In the genomic region with DNA sequence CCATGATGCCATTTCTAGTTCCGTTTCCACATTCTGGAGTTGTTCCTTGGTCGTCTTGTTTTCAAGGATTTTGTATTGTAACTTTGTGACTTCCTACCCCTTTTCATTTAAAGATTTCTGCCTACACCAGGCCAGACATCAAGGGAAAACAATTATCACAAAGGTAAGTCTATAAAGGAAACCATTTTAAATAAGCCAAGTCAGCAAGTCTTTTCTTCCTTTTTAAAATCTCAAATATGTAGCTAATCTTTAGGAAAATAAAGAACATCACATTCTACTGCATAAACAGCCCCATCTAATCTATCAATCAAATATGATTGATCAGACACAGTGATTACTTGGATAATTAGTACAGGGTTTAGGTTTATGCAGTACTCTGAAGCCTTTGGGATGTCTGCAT, we compare ENCODE assay signal across 27 cellular contexts. TPM values are rescaled to one million over a fixed set of nuclear protein-coding genes. Genes with fewer than 3 reads are reported as not detected.
DNase-seq lines count a peak whose midpoint lies in the region; ATAC-seq, FAIRE-seq and TF ChIP-seq lines count a peak whose summit lies in the region.
"Had no signal": no experiment of that assay in that cellular context is flagged by ENCODE, and none has a peak within 500 bp of the region (broad histone marks: within the 10 kb centered on the region; RNA-seq: fewer than 3 reads in every experiment).

No MANE protein-coding gene starts in this region.

- H3K27ac ChIP-seq in HepG2 (ENCODE audit: extremely low read length, insufficient read depth, low read length) (no peak overlapping the region), right lobe of liver (no peak overlapping the region), Karpas-422 (ENCODE audit: low read length) (no peak overlapping the region), K562 (ENCODE audit: extremely low read depth, low read depth, low read length) (no peak overlapping the region), neural cell (ENCODE audit: low read length) (peak overlapping the region; percentile 82), psoas muscle (no peak overlapping the region), right cardiac atrium (ENCODE audit: low read length) (no peak overlapping the region), vagina (no peak overlapping the region)
- H3K27ac ChIP-seq: 22Rv1, BLaER1 had no signal

- no peak for TF ChIP-seq CTCF in HepG2 (CRISPR knock-in tag; IDR thresholded peaks at IDR 0.05)
- no peak for TF ChIP-seq CTCF in right lobe of liver (IDR thresholded peaks at IDR 0.05)
- TF ChIP-seq CTCF in K562 (IDR thresholded peaks at IDR 0.05 in 2 of 3, conservative IDR thresholded peaks at IDR 0.05 in 1 of 3; ENCODE audit: insufficient read depth in 2 of 3, low read depth in 1 of 3, low read length in 3 of 3) = no peak
- TF ChIP-seq CTCF in neural cell (IDR thresholded peaks at IDR 0.05; ENCODE audit: poor library complexity, severe bottlenecking) = no peak
- no peak for TF ChIP-seq CTCF in psoas muscle (IDR thresholded peaks at IDR 0.05)
- no peak for TF ChIP-seq CTCF in vagina (IDR thresholded peaks at IDR 0.05)

- TF ChIP-seq RAD21 in HepG2 (CRISPR knock-in tag; IDR thresholded peaks at IDR 0.05) = no peak
- TF ChIP-seq RAD21 in K562 (CRISPR knock-in tag; conservative IDR thresholded peaks at IDR 0.05 in 1 of 2, IDR thresholded peaks at IDR 0.05 in 1 of 2) = no peak
- TF ChIP-seq RAD21 in neural cell (conservative IDR thresholded peaks at IDR 0.05) = no peak

- intact Hi-C loops in HepG2 (cut with micrococcal nuclease; ENCODE audit: unreplicated experiment) (no loop called here), right lobe of liver (cut with DNase I) (no loop called here), K562 (cut with micrococcal nuclease) (no loop called here), psoas muscle (cut with DNase I) (no loop called here), right cardiac atrium (cut with DNase I) (loop anchor here in 1 of 4 donors (10.0 kb wide), 1 partner anchor 132 kb away; no protein-coding TSS in a partner anchor), vagina (cut with DNase I) (no loop called here)

- TF ChIP-seq POLR2A in HepG2 (IDR thresholded peaks at IDR 0.05; ENCODE audit: insufficient read depth in 1 of 2, low read depth in 2 of 2, low read length in 2 of 2) = no peak
- no peak for TF ChIP-seq POLR2A in right lobe of liver (IDR thresholded peaks at IDR 0.05)
- TF ChIP-seq POLR2A in K562 (conservative IDR thresholded peaks at IDR 0.05) = no peak
- TF ChIP-seq POLR2A in vagina (IDR thresholded peaks at IDR 0.05) = no peak

- FAIRE-seq in HepG2 (lab: Jason Lieb, UNC) (no peak), K562 (lab: Jason Lieb, UNC) (no peak)
- FAIRE-seq: GM12878, GM12892, GM18507 had no signal

- CTCF ChIA-PET in HepG2 (lab: Yijun Ruan, JAX; ENCODE audit: low intra/inter-chr PET ratio, low total read pairs) = no interaction called here
- CTCF ChIA-PET in K562 (lab: Yijun Ruan, JAX; ENCODE audit: low intra/inter-chr PET ratio) = no interaction called here

- ATAC-seq in HepG2 = no peak
- no peak for ATAC-seq in right lobe of liver
- ATAC-seq in K562 = no peak
- no peak for ATAC-seq in psoas muscle
- no peak for ATAC-seq in right cardiac atrium
- ATAC-seq: GM12878 had no signal

- H3K9me2 ChIP-seq in Karpas-422 (replicated peaks; ENCODE audit: insufficient read depth, low read length) (no peaks in the 10 kb centered on the region), neural cell (ENCODE audit: insufficient read depth, low read length) (no peaks in the 10 kb centered on the region)

- no peaks in the 10 kb centered on the region for H3K36me3 ChIP-seq in HepG2 (replicated peaks in 1 of 2; ENCODE audit: control insufficient read depth in 1 of 2, insufficient read depth in 2 of 2, low read length in 2 of 2)
- no peaks in the 10 kb centered on the region for H3K36me3 ChIP-seq in right lobe of liver
- no peaks in the 10 kb centered on the region for H3K36me3 ChIP-seq in Karpas-422 (ENCODE audit: insufficient read depth, low read length)
- H3K36me3 ChIP-seq in K562 (ENCODE audit: control insufficient read depth, insufficient read depth, low read length) = no peaks in the 10 kb centered on the region
- H3K36me3 ChIP-seq in neural cell (ENCODE audit: insufficient read depth, low read length) = no peaks in the 10 kb centered on the region
- H3K36me3 ChIP-seq in psoas muscle (ENCODE audit: insufficient read depth in 1 of 2, low read depth in 1 of 2) = no peaks in the 10 kb centered on the region
- no peaks in the 10 kb centered on the region for H3K36me3 ChIP-seq in vagina
- H3K36me3 ChIP-seq: BE2C, BLaER1 had no signal

- 18% methylated on average over 2 of the region's 2 CpGs for WGBS in HepG2 (ENCODE audit: low lambda C conversion rate)
- 81% methylated on average over 2 of the region's 2 CpGs for WGBS in right lobe of liver (ENCODE audit: insufficient coverage, low coverage, low lambda C conversion rate, missing lambda C conversion rate)
- WGBS in K562 (ENCODE audit: insufficient coverage, low coverage, missing lambda C conversion rate) = 0% methylated on average over 2 of the region's 2 CpGs
- WGBS in psoas muscle, 3 donors = 69 to 84% (median 80%) methylated on average over 2 of the region's 2 CpGs
- WGBS in right cardiac atrium = 79% methylated on average over 2 of the region's 2 CpGs

- no peak for DNase-seq in HepG2 (ENCODE audit: low spot score)
- DNase-seq in right lobe of liver = no peak
- DNase-seq in Karpas-422 = no peak
- DNase-seq in K562 (ENCODE audit: extremely low read depth in 1 of 4, low spot score in 3 of 4) = no peak
- no peak for DNase-seq in psoas muscle
- DNase-seq in right cardiac atrium = no peak
- DNase-seq in vagina (ENCODE audit: extremely low spot score in 2 of 2) = no peak
- DNase-seq: ACHN; BE2C; C1 segment of cervical spinal cord; CD4-positive, alpha-beta memory T cell; CD4-positive, CD25-positive, alpha-beta regulatory T cell; CD8-positive, alpha-beta memory T cell; COR-L47; DMS 273 treated with DMSO at 0.1 percent for 48 hours; DMS153; DMS53; DMS79; DND-41; EL; GDM1 had no signal

- no TSS peak for BruUV-seq in HepG2 (replicated peaks; lab: Mats Ljungman, UMichigan)
- BruUV-seq in K562 (replicated peaks; lab: Mats Ljungman, UMichigan) = no TSS peak

- POLR2A ChIA-PET in HepG2 (lab: Yijun Ruan, JAX) (interaction anchor here (1.6 kb wide), 2 partner anchors 33 to 36 kb away, joined by 3 to 4 read pairs; partner anchors contain the start of gene INSIG2), K562 (lab: Yijun Ruan, JAX) (interaction anchor here (1.2 kb wide), 1 partner anchor 25 kb away, joined by 3 read pairs; no protein-coding TSS in a partner anchor)

- H3K4me2 ChIP-seq in HepG2 (ENCODE audit: low read depth, low read length) = no peak overlapping the region
- H3K4me2 ChIP-seq in Karpas-422 (ENCODE audit: low read depth, low read length, poor library complexity, severe bottlenecking) = no peak overlapping the region
- H3K4me2 ChIP-seq in K562 (ENCODE audit: insufficient read depth, low read length) = no peak overlapping the region
- peak overlapping the region; percentile 6 for H3K4me2 ChIP-seq in neural cell (ENCODE audit: low read length)
- H3K4me2 ChIP-seq: BLaER1 had no signal

- H3K9ac ChIP-seq in HepG2 (ENCODE audit: insufficient read depth, low read depth, low read length) (no peak overlapping the region), Karpas-422 (ENCODE audit: low read length) (no peak overlapping the region), K562 (ENCODE audit: insufficient read depth in 1 of 2, low read depth in 2 of 2, low read length in 2 of 2) (no peak overlapping the region), neural cell (ENCODE audit: low read length) (peak overlapping the region; percentile 18)
- H3K9ac ChIP-seq: BLaER1 had no signal

- in situ Hi-C loops in HepG2 (cut with HindIII; ENCODE audit: extremely low pct_ligation_motif_present, low pct_unique_long_range_greater_than_20kb) (no loop called here), K562 (cut with MboI) (loop anchor here (10.0 kb wide), 1 partner anchor 152 kb away; no protein-coding TSS in a partner anchor)

- H3K9me3 ChIP-seq in HepG2 (ENCODE audit: low read length) (no peaks in the 10 kb centered on the region), right lobe of liver (no peaks in the 10 kb centered on the region), Karpas-422 (ENCODE audit: low read length) (no peaks in the 10 kb centered on the region), K562 (replicated peaks; ENCODE audit: control insufficient read depth, insufficient read depth, low read depth, low read length) (no peaks in the 10 kb centered on the region), neural cell (ENCODE audit: low read length) (no peaks in the 10 kb centered on the region), psoas muscle (no peaks in the 10 kb centered on the region), right cardiac atrium (ENCODE audit: control insufficient read depth, low read length) (no peaks in the 10 kb centered on the region), vagina (no peaks in the 10 kb centered on the region)
- H3K9me3 ChIP-seq: BE2C, BLaER1 had no signal

- no peak overlapping the region for H3K4me3 ChIP-seq in HepG2 (replicated peaks in 1 of 3; ENCODE audit: insufficient read depth in 1 of 3, low read depth in 2 of 3, low read length in 3 of 3)
- H3K4me3 ChIP-seq in right lobe of liver = no peak overlapping the region
- H3K4me3 ChIP-seq in Karpas-422 (ENCODE audit: low read length) = no peak overlapping the region
- no peak overlapping the region for H3K4me3 ChIP-seq in K562
- H3K4me3 ChIP-seq in neural cell (ENCODE audit: low read length) = no peak overlapping the region
- H3K4me3 ChIP-seq in psoas muscle = no peak overlapping the region
- H3K4me3 ChIP-seq in right cardiac atrium (ENCODE audit: low read length) = no peak overlapping the region
- H3K4me3 ChIP-seq in vagina = no peak overlapping the region
- H3K4me3 ChIP-seq: BLaER1, GM12878 had no signal

- H3K4me1 ChIP-seq in HepG2 (ENCODE audit: insufficient read depth, low read length) (peaks cover 11% of the 10 kb centered on the region; the same call in 1 of the 2 replicates), right lobe of liver (peaks cover 0 to 2% (median 0%) of the 10 kb centered on the region in 4 donors), Karpas-422 (ENCODE audit: low read length) (peaks cover 92% of the 10 kb centered on the region), K562 (replicated peaks in 1 of 2; ENCODE audit: control insufficient read depth in 2 of 2, insufficient read depth in 2 of 2, low read length in 2 of 2) (no peaks in the 10 kb centered on the region), psoas muscle (no peaks in the 10 kb centered on the region), right cardiac atrium (ENCODE audit: control insufficient read depth, insufficient read depth, low read length) (no peaks in the 10 kb centered on the region), vagina (peaks cover 5% of the 10 kb centered on the region)
- H3K4me1 ChIP-seq: BE2C had no signal

- H3K79me2 ChIP-seq in HepG2 (ENCODE audit: insufficient read depth, low read length) = no peaks in the 10 kb centered on the region
- no peaks in the 10 kb centered on the region for H3K79me2 ChIP-seq in Karpas-422 (ENCODE audit: low read length)
- H3K79me2 ChIP-seq in K562 (ENCODE audit: control insufficient read depth, insufficient read depth, low read length) = no peaks in the 10 kb centered on the region
- no peaks in the 10 kb centered on the region for H3K79me2 ChIP-seq in neural cell (replicated peaks; ENCODE audit: insufficient read depth, low read length)

- H3K9me1 ChIP-seq in K562 (ENCODE audit: control insufficient read depth, insufficient read depth, low read length) = no peaks in the 10 kb centered on the region

- H4K20me1 ChIP-seq in HepG2 (ENCODE audit: insufficient read depth, low read length) (no peaks in the 10 kb centered on the region), Karpas-422 (ENCODE audit: insufficient read depth, low read depth, low read length) (no peaks in the 10 kb centered on the region), K562 (replicated peaks; ENCODE audit: control insufficient read depth, insufficient read depth, low read length) (no peaks in the 10 kb centered on the region), neural cell (ENCODE audit: insufficient read depth) (no peaks in the 10 kb centered on the region)
- H4K20me1 ChIP-seq: BLaER1 had no signal

- no peak overlapping the region for H2AFZ ChIP-seq in HepG2 (ENCODE audit: low read length)
- 0 out of 2 replicates have a peak overlapping the region, but pooled peaks have one; percentile 44 for H2AFZ ChIP-seq in Karpas-422 (ENCODE audit: low read length)
- H2AFZ ChIP-seq in K562 (ENCODE audit: low read depth, low read length) = no peak overlapping the region
- no peak overlapping the region for H2AFZ ChIP-seq in neural cell (ENCODE audit: low read depth, low read length)

- no peaks in the 10 kb centered on the region for H3F3A ChIP-seq in neural cell (ENCODE audit: insufficient read depth, low read length, poor library complexity, severe bottlenecking)

- TF ChIP-seq EP300 in HepG2 (IDR thresholded peaks at IDR 0.05; ENCODE audit: low read depth in 2 of 2, low read length in 2 of 2) (no peak), HepG2 (CRISPR knock-in tag; IDR thresholded peaks at IDR 0.05; ENCODE audit: borderline replicate concordance) (no peak), K562 (IDR thresholded peaks at IDR 0.05; ENCODE audit: low read length) (no peak), neural cell (conservative IDR thresholded peaks at IDR 0.05; ENCODE audit: poor library complexity, severe bottlenecking) (no peak)

- peaks cover 0 to 25% of the 10 kb centered on the region in 2 experiments; a peak in 2 of 5 replicates for H3K27me3 ChIP-seq in HepG2 (ENCODE audit: control insufficient read depth in 1 of 2, insufficient read depth in 2 of 2, low read length in 2 of 2)
- no peaks in the 10 kb centered on the region for H3K27me3 ChIP-seq in right lobe of liver
- H3K27me3 ChIP-seq in Karpas-422 (ENCODE audit: low read length) = no peaks in the 10 kb centered on the region
- peaks cover 7 to 9% of the 10 kb centered on the region in 2 experiments; a peak in 4 of 5 replicates for H3K27me3 ChIP-seq in K562 (ENCODE audit: control insufficient read depth in 2 of 2, insufficient read depth in 2 of 2, low read length in 2 of 2)
- H3K27me3 ChIP-seq in neural cell (ENCODE audit: insufficient read depth, low read depth, low read length) = no peaks in the 10 kb centered on the region
- H3K27me3 ChIP-seq in psoas muscle (ENCODE audit: insufficient read depth in 3 of 3, low read length in 2 of 3) = peaks cover 0 to 18% (median 0%) of the 10 kb centered on the region in 3 donors
- peaks cover 2% of the 10 kb centered on the region for H3K27me3 ChIP-seq in right cardiac atrium (ENCODE audit: control insufficient read depth, insufficient read depth)
- H3K27me3 ChIP-seq in vagina = no peaks in the 10 kb centered on the region
- H3K27me3 ChIP-seq: BE2C, BLaER1 had no signal

RNA-seq across cellular contexts. Expression of gene INSIG2, which starts 35.8 kb away (rescaled TPM):
- total RNA-seq in HepG2 (2016; rRNA removed; fragmentation: Illumina TruSeq; extraction: Trizol) = 54.6 and 73.5 TPM in 2 replicates
- 42.1 and 49.7 TPM in 2 replicates for total RNA-seq in HepG2 (2016; cell fraction: cytosol; rRNA removed; fragmentation: Illumina TruSeq; extraction: Trizol; ENCODE audit: low read depth)
- 62.3 and 69.8 TPM in 2 replicates for total RNA-seq in HepG2 (2016; cell fraction: insoluble cytoplasmic fraction; rRNA removed; fragmentation: Illumina TruSeq; extraction: Trizol)
- 63.4 and 67.9 TPM in 2 replicates for total RNA-seq in HepG2 (2016; cell fraction: membrane; rRNA removed; fragmentation: Illumina TruSeq; extraction: Trizol)
- 85.3 and 102 TPM in 2 replicates for total RNA-seq in HepG2 (2016; cell fraction: nucleus; rRNA removed; fragmentation: Illumina TruSeq; extraction: Trizol)
- polyA plus RNA-seq in HepG2 (2011; rRNA removed) = 316 and 481 TPM in 2 replicates
- polyA plus RNA-seq in HepG2 (2011; cell fraction: cytosol; rRNA removed) = 173 and 253 TPM in 2 replicates
- polyA plus RNA-seq in HepG2 (2011; cell fraction: nucleus; rRNA removed) = 137 and 144 TPM in 2 replicates
- 326 and 528 TPM in 2 replicates for polyA plus RNA-seq in HepG2 (2012)
- polyA plus RNA-seq in HepG2 (2016; cell fraction: cytosol; fragmentation: Illumina TruSeq; extraction: Trizol; ENCODE audit: low read depth) = 54.6 and 62.8 TPM in 2 replicates
- 59.5 and 66.9 TPM in 2 replicates for polyA plus RNA-seq in HepG2 (2016; cell fraction: insoluble cytoplasmic fraction; fragmentation: Illumina TruSeq; extraction: Trizol; ENCODE audit: low read depth)
- polyA plus RNA-seq in HepG2 (2016; cell fraction: membrane; fragmentation: Illumina TruSeq; extraction: Trizol; ENCODE audit: low read depth) = 65.7 and 73.3 TPM in 2 replicates
- polyA plus RNA-seq in HepG2 (2016; cell fraction: nucleus; fragmentation: Illumina TruSeq; extraction: Trizol; ENCODE audit: insufficient read depth, low read depth) = 147 and 181 TPM in 2 replicates
- 1.5 and 94.5 TPM in 2 replicates for polyA minus RNA-seq in HepG2 (2011; rRNA and poly(A)+ RNA removed; ENCODE audit: low replicate concordance)
- polyA minus RNA-seq in HepG2 (2011; cell fraction: cytosol; rRNA and poly(A)+ RNA removed) = 66.4 and 81.9 TPM in 2 replicates
- 257 and 299 TPM in 2 replicates for polyA minus RNA-seq in HepG2 (2011; cell fraction: nucleus; rRNA and poly(A)+ RNA removed)
- 10 to 100 TPM; 13.0 to 53.9 (median 18.9) TPM for total RNA-seq in right lobe of liver
- 17.8 and 37.6 TPM in 2 replicates for total RNA-seq in Karpas-422 (2014; rRNA removed; shearing (Covaris generic); ENCODE audit: low replicate concordance)
- 7.7 and 29.7 TPM in 2 replicates for total RNA-seq in K562 (2011; cell fraction: chromatin; rRNA removed; ENCODE audit: low replicate concordance)
- 2.8 and 5.1 TPM in 2 replicates for total RNA-seq in K562 (2011; cell fraction: nucleolus; rRNA removed)
- total RNA-seq in K562 (2011; cell fraction: nucleoplasm; rRNA removed) = 13.0 and 21.4 TPM in 2 replicates
- total RNA-seq in K562 (2014; rRNA removed) = 1.5 and 2.1 TPM in 2 replicates
- 3.4 and 3.5 TPM in 2 replicates for total RNA-seq in K562 (2014; rRNA removed; fragmentation: Illumina TruSeq; extraction: Trizol)
- 1.9 and 2.4 TPM in 2 replicates for total RNA-seq in K562 (2015; rRNA removed; fragmentation: Illumina TruSeq; extraction: Trizol)
- total RNA-seq in K562 (2021) = 5.5 and 6.7 TPM in 2 replicates
- 27.5 and 34.2 TPM in 2 replicates for polyA plus RNA-seq in K562 (2011; rRNA removed)
- 6.5 and 18.8 TPM in 2 replicates for polyA plus RNA-seq in K562 (2011; cell fraction: cytosol; rRNA removed)
- 8.4 and 16.2 TPM in 2 replicates for polyA plus RNA-seq in K562 (2011; cell fraction: nucleus; rRNA removed)
- polyA plus RNA-seq in K562 (2012) = 8.8 TPM in 2 replicates
- 4.0 and 4.1 TPM in 2 replicates for polyA plus RNA-seq in K562 (2014; fragmentation: Illumina TruSeq; extraction: Trizol)
- 10 to 100 TPM in 1 of 2 experiments, 1 to 10 TPM in 1; 9.7 to 10.7 TPM for polyA plus RNA-seq in K562 (2014; fragmentation: Nextera tagmentation; extraction: Ambion mirVana)
- 6.4 and 11.0 TPM in 2 replicates for polyA plus RNA-seq in K562 (2014; rRNA removed)
- polyA minus RNA-seq in K562 (2011; rRNA and poly(A)+ RNA removed) = 16.5 and 22.3 TPM in 2 replicates
- 3.2 and 5.3 TPM in 2 replicates for polyA minus RNA-seq in K562 (2011; cell fraction: cytosol; rRNA and poly(A)+ RNA removed)
- polyA minus RNA-seq in K562 (2011; cell fraction: nucleus; rRNA and poly(A)+ RNA removed) = 5.5 and 14.8 TPM in 2 replicates
- polyA plus RNA-seq in neural cell = 27.1 and 30.3 TPM in 2 replicates
- 25.6 and 34.2 TPM in 2 replicates for polyA minus RNA-seq in neural cell
- total RNA-seq in psoas muscle = 1 to 10 TPM; 4.8 to 7.8 (median 7.6) TPM
- polyA plus RNA-seq in psoas muscle = 10 to 100 TPM in 2 of 3 donors, 1 to 10 TPM in 1; 7.4 to 16.9 (median 12.5) TPM
- 10 to 100 TPM; 13.2 to 18.4 (median 15.7) TPM for total RNA-seq in right cardiac atrium
- polyA plus RNA-seq in right cardiac atrium = 13.7 TPM
- 9.8 TPM for total RNA-seq in vagina

RNA-seq across cellular contexts. Expression of gene CCDC93, which starts 38.6 kb away (rescaled TPM):
- total RNA-seq in HepG2 (2016; rRNA removed; fragmentation: Illumina TruSeq; extraction: Trizol) (28.7 and 37.2 TPM in 2 replicates), right lobe of liver (10 to 100 TPM; 12.5 to 15.9 (median 14.6) TPM), K562 (2014; rRNA removed) (9.6 and 10.8 TPM in 2 replicates), K562 (2014; rRNA removed; fragmentation: Illumina TruSeq; extraction: Trizol) (12.4 and 12.7 TPM in 2 replicates), K562 (2015; rRNA removed; fragmentation: Illumina TruSeq; extraction: Trizol) (19.3 and 20.7 TPM in 2 replicates), K562 (2021) (11.1 and 14.1 TPM in 2 replicates), psoas muscle (10 to 100 TPM in 3 of 4 donors, 1 to 10 TPM in 1; 9.9 to 15.5 (median 14.5) TPM), right cardiac atrium (10 to 100 TPM; 19.7 to 36.2 (median 23.7) TPM), vagina (18.2 TPM)
- total RNA-seq in HepG2 (2016; cell fraction: cytosol; rRNA removed; fragmentation: Illumina TruSeq; extraction: Trizol; ENCODE audit: low read depth) = 4.8 and 7.0 TPM in 2 replicates
- total RNA-seq in HepG2 (2016; cell fraction: insoluble cytoplasmic fraction; rRNA removed; fragmentation: Illumina TruSeq; extraction: Trizol) = 29.0 and 39.3 TPM in 2 replicates
- total RNA-seq in HepG2 (2016; cell fraction: membrane; rRNA removed; fragmentation: Illumina TruSeq; extraction: Trizol) = 8.2 and 11.3 TPM in 2 replicates
- total RNA-seq in HepG2 (2016; cell fraction: nucleus; rRNA removed; fragmentation: Illumina TruSeq; extraction: Trizol) = 89.0 and 99.4 TPM in 2 replicates
- polyA plus RNA-seq in HepG2 (2011; rRNA removed) (53.2 and 58.5 TPM in 2 replicates), K562 (2011; rRNA removed) (13.7 and 22.8 TPM in 2 replicates), K562 (2014; fragmentation: Illumina TruSeq; extraction: Trizol) (11.3 and 15.3 TPM in 2 replicates), K562 (2014; fragmentation: Nextera tagmentation; extraction: Ambion mirVana) (1 to 10 TPM; 3.3 to 3.6 TPM), K562 (2014; rRNA removed) (11.6 and 12.2 TPM in 2 replicates), neural cell (98.4 and 112 TPM in 2 replicates), psoas muscle (10 to 100 TPM in 1 of 3 donors, 1 to 10 TPM in 2; 6.7 to 12.4 (median 9.7) TPM), right cardiac atrium (13.9 TPM)
- polyA plus RNA-seq in HepG2 (2011; cell fraction: cytosol; rRNA removed) = 11.3 and 14.8 TPM in 2 replicates
- 273 and 279 TPM in 2 replicates for polyA plus RNA-seq in HepG2 (2011; cell fraction: nucleus; rRNA removed)
- 43.0 and 43.1 TPM in 2 replicates for polyA plus RNA-seq in HepG2 (2012)
- polyA plus RNA-seq in HepG2 (2016; cell fraction: cytosol; fragmentation: Illumina TruSeq; extraction: Trizol; ENCODE audit: low read depth) = 1.2 and 1.5 TPM in 2 replicates
- polyA plus RNA-seq in HepG2 (2016; cell fraction: insoluble cytoplasmic fraction; fragmentation: Illumina TruSeq; extraction: Trizol; ENCODE audit: low read depth) = 18.5 and 21.6 TPM in 2 replicates
- polyA plus RNA-seq in HepG2 (2016; cell fraction: membrane; fragmentation: Illumina TruSeq; extraction: Trizol; ENCODE audit: low read depth) = 2.5 and 3.4 TPM in 2 replicates
- 177 and 193 TPM in 2 replicates for polyA plus RNA-seq in HepG2 (2016; cell fraction: nucleus; fragmentation: Illumina TruSeq; extraction: Trizol; ENCODE audit: insufficient read depth, low read depth)
- 12.3 and 25.2 TPM in 2 replicates for polyA minus RNA-seq in HepG2 (2011; rRNA and poly(A)+ RNA removed; ENCODE audit: low replicate concordance)
- polyA minus RNA-seq in HepG2 (2011; cell fraction: cytosol; rRNA and poly(A)+ RNA removed) = 11.3 and 12.0 TPM in 2 replicates
- polyA minus RNA-seq in HepG2 (2011; cell fraction: nucleus; rRNA and poly(A)+ RNA removed) = 141 and 162 TPM in 2 replicates
- 22.6 and 24.6 TPM in 2 replicates for total RNA-seq in Karpas-422 (2014; rRNA removed; shearing (Covaris generic); ENCODE audit: low replicate concordance)
- 33.4 and 55.4 TPM in 2 replicates for total RNA-seq in K562 (2011; cell fraction: chromatin; rRNA removed; ENCODE audit: low replicate concordance)
- 16.0 and 23.0 TPM in 2 replicates for total RNA-seq in K562 (2011; cell fraction: nucleolus; rRNA removed)
- total RNA-seq in K562 (2011; cell fraction: nucleoplasm; rRNA removed) = 29.9 TPM in 2 replicates
- 4.3 and 9.2 TPM in 2 replicates for polyA plus RNA-seq in K562 (2011; cell fraction: cytosol; rRNA removed)
- 94.9 and 129 TPM in 2 replicates for polyA plus RNA-seq in K562 (2011; cell fraction: nucleus; rRNA removed)
- polyA plus RNA-seq in K562 (2012) = 8.9 and 11.6 TPM in 2 replicates
- polyA minus RNA-seq in K562 (2011; rRNA and poly(A)+ RNA removed) = 11.7 and 21.5 TPM in 2 replicates
- 6.0 and 6.9 TPM in 2 replicates for polyA minus RNA-seq in K562 (2011; cell fraction: cytosol; rRNA and poly(A)+ RNA removed)
- polyA minus RNA-seq in K562 (2011; cell fraction: nucleus; rRNA and poly(A)+ RNA removed) = 27.1 and 60.1 TPM in 2 replicates
- polyA minus RNA-seq in neural cell = 63.6 and 69.6 TPM in 2 replicates

Comparison
In these comparisons a context has a peak if more than half of its experiments do, and no peak if none do; other contexts are left out.
1. Of the 241 proteins assayed by ChIP-seq in both HepG2 and K562: peak only in HepG2: MAFK; only in K562: MAFG; in both: MAFF; in neither: 238.